ENCODE assay signal across 9 cellular contexts in genomic region chr20:43914697-43915208, GRCh38. TPM values are rescaled to one million over a fixed set of nuclear protein-coding genes. Genes with fewer than 3 reads are reported as not detected.
A peak's percentile ranks its signal among the peaks of the same experiment; 100 is the strongest.
DNase-seq lines count a peak whose midpoint lies in the region; ATAC-seq, FAIRE-seq and TF ChIP-seq lines count a peak whose summit lies in the region.
"Had no signal": no experiment of that assay in that cellular context is flagged by ENCODE, and none has a peak within 500 bp of the region (broad histone marks: within the 10 kb centered on the region; RNA-seq: fewer than 3 reads in every experiment).

Gene TOX2, plus strand, starts transcription at chr20:43914852. Its CDS starts 40 bp downstream, at chr20:43914892.

- H3K36me3 Mint-ChIP-seq in astrocyte (ENCODE audit: low read depth, unreplicated experiment): no peaks in the 10 kb centered on the region

- peaks cover 53% of the 10 kb centered on the region for H3K27me3 Mint-ChIP-seq in astrocyte (ENCODE audit: low read depth, unreplicated experiment)

- H3K4me3 ChIP-seq in astrocyte (ENCODE audit: insufficient read depth, low read depth, low read length): peak within 1 kb of the TSS; percentile 59
- H3K4me3 ChIP-seq in iPS-20b (ENCODE audit: low read length): peak within 1 kb of the TSS; percentile 65

- H3K27ac ChIP-seq in astrocyte (ENCODE audit: low read depth, low read length) (no peak within 1 kb of the TSS), iPS-20b (ENCODE audit: low read length) (no peak within 1 kb of the TSS)

- H4K20me1 ChIP-seq in astrocyte (ENCODE audit: insufficient read depth, low read length): peaks cover 7% of the 10 kb centered on the region

- H3K4me3 Mint-ChIP-seq in astrocyte (ENCODE audit: unreplicated experiment): peak within 1 kb of the TSS; percentile 82

- ATAC-seq in HG03159 (IDR thresholded peaks at IDR 0.05; ENCODE audit: unreplicated experiment) (peak; percentile 39), GM18873 (IDR thresholded peaks at IDR 0.05; ENCODE audit: low FRiP score, unreplicated experiment) (no peak)

- FAIRE-seq in astrocyte (lab: Jason Lieb, UNC): no peak
- FAIRE-seq: A204.1 had no signal

- H3K4me2 ChIP-seq in astrocyte (ENCODE audit: low read length): peak within 1 kb of the TSS; percentile 91

- H3K9me3 Mint-ChIP-seq in astrocyte (ENCODE audit: unreplicated experiment): peaks cover 12% of the 10 kb centered on the region

- no peaks in the 10 kb centered on the region for H3K36me3 ChIP-seq in astrocyte (ENCODE audit: insufficient read depth, low read length)
- no peaks in the 10 kb centered on the region for H3K36me3 ChIP-seq in iPS-20b (ENCODE audit: insufficient read depth, low read depth, low read length)

- peak within 1 kb of the TSS; percentile 59 for H3K9ac ChIP-seq in astrocyte (ENCODE audit: low read length)
- no peak within 1 kb of the TSS; the same call in 1 of the 2 replicates for H3K9ac ChIP-seq in iPS-20b (ENCODE audit: low read depth, low read length)

- no peak for TF ChIP-seq CTCF in astrocyte (IDR thresholded peaks at IDR 0.05; ENCODE audit: insufficient read depth, low read depth, low read length)

- H3K79me2 ChIP-seq in astrocyte (ENCODE audit: insufficient read depth, low read length): peaks cover 25% of the 10 kb centered on the region

- DNase-seq in DMS153 treated with DMSO at 0.1 percent for 48 hours (lab: John Stamatoyannopoulos, UW; ENCODE audit: unreplicated experiment) (peak; percentile 10), DMS153 (lab: John Stamatoyannopoulos, UW) (no peak), SK-MEL-5 (ENCODE audit: low read depth, low spot score) (peak; percentile 37), astrocyte (ENCODE audit: low read depth) (no peak)
- peak in 2 of 3 experiments; percentile 21 to 37 for DNase-seq in stimulated activated CD4-positive, alpha-beta T cell treated with anti-CD3 and anti-CD28 coated beads, TNF-alpha, amount 100 ng/mL, for 4 hours (ENCODE audit: low read depth in 3 of 3)

- H3K9me3 ChIP-seq in astrocyte (ENCODE audit: insufficient read depth, low read depth, low read length): no peaks in the 10 kb centered on the region
- H3K9me3 ChIP-seq in iPS-20b (ENCODE audit: insufficient read depth, low read depth, low read length): peaks cover 9% of the 10 kb centered on the region; the same call in 1 of the 2 replicates

- in situ Hi-C loops in SK-MEL-5 (cut with HindIII; ENCODE audit: low pct_unique_long_range_greater_than_20kb, low sequenced_read_pairs): no loop called here

- no peak within 1 kb of the TSS for H3K27ac Mint-ChIP-seq in astrocyte (ENCODE audit: unreplicated experiment)

- H3K27me3 ChIP-seq in astrocyte (ENCODE audit: insufficient read depth, low read length): peaks cover 6% of the 10 kb centered on the region
- peaks cover 52% of the 10 kb centered on the region for H3K27me3 ChIP-seq in iPS-20b (ENCODE audit: insufficient read depth, low read length)

- H2AFZ ChIP-seq in astrocyte (ENCODE audit: low read depth, low read length): peak within 1 kb of the TSS; percentile 92

- no peaks in the 10 kb centered on the region for H3K4me1 Mint-ChIP-seq in astrocyte (ENCODE audit: low read depth, unreplicated experiment)

- H3K4me1 ChIP-seq in astrocyte (ENCODE audit: insufficient read depth, low read length) (peaks cover 20% of the 10 kb centered on the region), iPS-20b (ENCODE audit: insufficient read depth, low read length) (no peaks in the 10 kb centered on the region)

RNA-seq across cellular contexts. Expression of gene TOX2, which starts in this region (rescaled TPM):
- total RNA-seq in SK-MEL-5 (2014; rRNA removed; shearing (Covaris generic)): 0.37 and 0.51 TPM in 2 replicates
- 3.9 and 4.7 TPM in 2 replicates for polyA plus RNA-seq in SK-MEL-5 (2015; cell fraction: cytosol; rRNA removed)
- 0.84 and 1.1 TPM in 2 replicates for polyA plus RNA-seq in SK-MEL-5 (2015; cell fraction: nucleus; rRNA removed)
- 0.16 TPM in 1 of 2 replicates, not detected in the other for total RNA-seq in astrocyte

Comparison
In these comparisons a context has a peak if more than half of its experiments do, and no peak if none do; other contexts are left out.
1. DNase-seq: peak in DMS153 treated with DMSO at 0.1 percent for 48 hours (single experiment), SK-MEL-5 (single experiment) and stimulated activated CD4-positive, alpha-beta T cell treated with anti-CD3 and anti-CD28 coated beads, TNF-alpha, amount 100 ng/mL, for 4 hours (2 of 3); none in DMS153 (single experiment) and astrocyte (single experiment).